ENCODE assay signal across 1 cellular context in the genomic region with DNA sequence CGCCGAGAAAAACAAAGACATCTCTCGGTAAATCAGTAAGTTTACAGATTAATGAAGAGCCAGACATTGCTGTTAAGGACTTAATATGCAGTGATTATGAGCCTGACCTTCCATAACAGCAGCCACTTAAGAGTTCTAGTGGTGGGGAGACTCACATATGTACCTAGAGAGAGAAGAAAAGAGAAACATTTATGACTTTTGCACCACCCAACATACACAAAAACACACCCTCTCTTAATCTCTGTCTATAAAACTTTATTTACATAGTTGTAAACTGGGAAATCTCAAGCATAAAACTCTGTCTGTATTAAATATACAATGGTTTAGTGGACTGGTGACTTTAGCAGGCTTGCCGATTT.
TF ChIP-seq lines count a peak whose summit lies in the region.

No MANE protein-coding gene starts in this region.

TF ChIP-seq in GM23338, 12 proteins besides CTCF, POLR2A, EP300 and RAD21 (continued from another document):
- TF ChIP-seq, protein P1, sequence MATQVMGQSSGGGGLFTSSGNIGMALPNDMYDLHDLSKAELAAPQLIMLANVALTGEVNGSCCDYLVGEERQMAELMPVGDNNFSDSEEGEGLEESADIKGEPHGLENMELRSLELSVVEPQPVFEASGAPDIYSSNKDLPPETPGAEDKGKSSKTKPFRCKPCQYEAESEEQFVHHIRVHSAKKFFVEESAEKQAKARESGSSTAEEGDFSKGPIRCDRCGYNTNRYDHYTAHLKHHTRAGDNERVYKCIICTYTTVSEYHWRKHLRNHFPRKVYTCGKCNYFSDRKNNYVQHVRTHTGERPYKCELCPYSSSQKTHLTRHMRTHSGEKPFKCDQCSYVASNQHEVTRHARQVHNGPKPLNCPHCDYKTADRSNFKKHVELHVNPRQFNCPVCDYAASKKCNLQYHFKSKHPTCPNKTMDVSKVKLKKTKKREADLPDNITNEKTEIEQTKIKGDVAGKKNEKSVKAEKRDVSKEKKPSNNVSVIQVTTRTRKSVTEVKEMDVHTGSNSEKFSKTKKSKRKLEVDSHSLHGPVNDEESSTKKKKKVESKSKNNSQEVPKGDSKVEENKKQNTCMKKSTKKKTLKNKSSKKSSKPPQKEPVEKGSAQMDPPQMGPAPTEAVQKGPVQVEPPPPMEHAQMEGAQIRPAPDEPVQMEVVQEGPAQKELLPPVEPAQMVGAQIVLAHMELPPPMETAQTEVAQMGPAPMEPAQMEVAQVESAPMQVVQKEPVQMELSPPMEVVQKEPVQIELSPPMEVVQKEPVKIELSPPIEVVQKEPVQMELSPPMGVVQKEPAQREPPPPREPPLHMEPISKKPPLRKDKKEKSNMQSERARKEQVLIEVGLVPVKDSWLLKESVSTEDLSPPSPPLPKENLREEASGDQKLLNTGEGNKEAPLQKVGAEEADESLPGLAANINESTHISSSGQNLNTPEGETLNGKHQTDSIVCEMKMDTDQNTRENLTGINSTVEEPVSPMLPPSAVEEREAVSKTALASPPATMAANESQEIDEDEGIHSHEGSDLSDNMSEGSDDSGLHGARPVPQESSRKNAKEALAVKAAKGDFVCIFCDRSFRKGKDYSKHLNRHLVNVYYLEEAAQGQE (IDR thresholded peaks at IDR 0.05; ENCODE audit: unreplicated experiment): no peak
- TF ChIP-seq JUNB (IDR thresholded peaks at IDR 0.05; ENCODE audit: unreplicated experiment) (no peak), ZNF114 (CRISPR knock-in tag; IDR thresholded peaks at IDR 0.05) (no peak), ZNF331 (CRISPR knock-in tag; IDR thresholded peaks at IDR 0.05; ENCODE audit: low read depth) (no peak), EZH2phosphoT487 (IDR thresholded peaks at IDR 0.05; ENCODE audit: unreplicated experiment) (no peak), STAT1 (IDR thresholded peaks at IDR 0.05; ENCODE audit: unreplicated experiment) (no peak), NANOG (IDR thresholded peaks at IDR 0.05; ENCODE audit: borderline replicate concordance) (no peak), EZH2 (IDR thresholded peaks at IDR 0.05; ENCODE audit: low read depth, unreplicated experiment) (no peak), CREB1 (CRISPR knock-in tag; IDR thresholded peaks at IDR 0.05; ENCODE audit: low read depth) (no peak), POLR2AphosphoS5 (IDR thresholded peaks at IDR 0.05; ENCODE audit: low read depth) (no peak)
- TF ChIP-seq, protein P2, sequence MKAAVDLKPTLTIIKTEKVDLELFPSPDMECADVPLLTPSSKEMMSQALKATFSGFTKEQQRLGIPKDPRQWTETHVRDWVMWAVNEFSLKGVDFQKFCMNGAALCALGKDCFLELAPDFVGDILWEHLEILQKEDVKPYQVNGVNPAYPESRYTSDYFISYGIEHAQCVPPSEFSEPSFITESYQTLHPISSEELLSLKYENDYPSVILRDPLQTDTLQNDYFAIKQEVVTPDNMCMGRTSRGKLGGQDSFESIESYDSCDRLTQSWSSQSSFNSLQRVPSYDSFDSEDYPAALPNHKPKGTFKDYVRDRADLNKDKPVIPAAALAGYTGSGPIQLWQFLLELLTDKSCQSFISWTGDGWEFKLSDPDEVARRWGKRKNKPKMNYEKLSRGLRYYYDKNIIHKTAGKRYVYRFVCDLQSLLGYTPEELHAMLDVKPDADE (IDR thresholded peaks at IDR 0.05): no peak
TF ChIP-seq in GM23338: peak in this region for 0.
